15 cellular contexts compared by ENCODE assay signal in the genomic region with DNA sequence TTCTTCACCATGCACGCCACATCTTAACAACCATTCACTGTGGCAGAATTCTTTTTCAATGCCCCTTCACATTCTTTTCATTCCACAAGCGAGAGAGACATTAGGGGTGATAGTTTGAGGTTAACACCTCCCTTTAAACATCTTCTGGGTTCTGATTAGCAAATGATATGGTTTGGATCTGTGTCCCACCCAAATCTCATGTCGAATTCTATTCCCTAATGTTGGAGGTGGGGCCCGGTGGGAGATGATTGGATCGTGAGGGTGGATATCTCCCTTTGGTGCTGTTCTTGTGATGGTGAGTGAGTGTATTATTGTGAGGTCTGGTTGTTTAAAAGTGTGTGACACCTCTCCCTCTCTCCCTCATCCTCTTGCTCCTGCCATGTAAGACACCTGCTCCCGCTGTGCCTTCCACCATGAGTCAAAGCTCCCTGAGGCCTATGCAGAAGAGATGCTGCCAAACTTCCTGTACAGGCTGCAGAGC. TPM values are rescaled to one million over a fixed set of nuclear protein-coding genes. Genes with fewer than 3 reads are reported as not detected.
DNase-seq lines count a peak whose midpoint lies in the region; TF ChIP-seq lines count a peak whose summit lies in the region.
"Had no signal": no experiment of that assay in that cellular context is flagged by ENCODE, and none has a peak within 500 bp of the region (broad histone marks: within the 10 kb centered on the region; RNA-seq: fewer than 3 reads in every experiment).

No MANE protein-coding gene starts in this region.

- H3K9me3 Mint-ChIP-seq in chondrocyte (ENCODE audit: low read depth): no peaks in the 10 kb centered on the region
- H3K9me3 Mint-ChIP-seq in nephron: no peaks in the 10 kb centered on the region
- H3K9me3 Mint-ChIP-seq: activated CD8-positive, alpha-beta T cell treated with anti-CD3 and anti-CD28 coated beads for 36 hours had no signal

- H3K4me1 Mint-ChIP-seq in chondrocyte (ENCODE audit: low read depth) (peaks cover 40% of the 10 kb centered on the region), nephron (peaks cover 31% of the 10 kb centered on the region)

- POLR2A ChIA-PET in AG04450 (lab: Yijun Ruan, JAX): interaction anchor here (2.3 kb wide), 1 partner anchor 46 kb away, joined by 9 read pairs; a partner anchor contains a TSS

- no peak for DNase-seq in AG04450 (ENCODE audit: low read depth, low spot score)
- DNase-seq in NCI-H226: peak; percentile 65
- DNase-seq in chondrocyte (ENCODE audit: low spot score): no peak
- no peak for DNase-seq in mesenteric fat pad (ENCODE audit: low spot score)
- DNase-seq in NCI-H2171 treated with DMSO at 0.1 percent for 48 hours (lab: John Stamatoyannopoulos, UW): no peak
- no peak for DNase-seq in activated CD8-positive, alpha-beta memory T cell treated with anti-CD3 and anti-CD28 coated beads, Interleukin-2, amount 50 U/mL, for 4 hours
- DNase-seq in cortex of kidney (lab: John Stamatoyannopoulos, UW): no peak
- DNase-seq: activated CD8-positive, alpha-beta T cell treated with anti-CD3 and anti-CD28 coated beads for 36 hours; activated naive CD4-positive, alpha-beta T cell treated with Interleukin-2 at 50 U/mL for 16 hours; AML-193; DMS79 treated with DMSO at 0.1 percent for 48 hours; gastrocnemius medialis; islet precursor cell had no signal

- H3K27me3 Mint-ChIP-seq in chondrocyte (ENCODE audit: low read depth): no peaks in the 10 kb centered on the region
- peaks cover 3% of the 10 kb centered on the region for H3K27me3 Mint-ChIP-seq in nephron (ENCODE audit: low read depth)

- H3K27me3 ChIP-seq in AG04450 (ENCODE audit: control insufficient read depth, insufficient read depth, low read length): no peaks in the 10 kb centered on the region
- H3K27me3 ChIP-seq: gastrocnemius medialis had no signal

- no peaks in the 10 kb centered on the region for H3K9me3 ChIP-seq in AG04450 (ENCODE audit: control insufficient read depth, insufficient read depth, low read length)
- H3K9me3 ChIP-seq: gastrocnemius medialis had no signal

- no peak overlapping the region for H3K4me3 Mint-ChIP-seq in chondrocyte (ENCODE audit: unreplicated experiment)
- H3K4me3 Mint-ChIP-seq in nephron: no peak overlapping the region
- H3K4me3 Mint-ChIP-seq: activated CD8-positive, alpha-beta T cell treated with anti-CD3 and anti-CD28 coated beads for 36 hours had no signal

- H3K4me3 ChIP-seq in AG04450 (ENCODE audit: low read depth, low read length): no peak overlapping the region
- H3K4me3 ChIP-seq: dorsolateral prefrontal cortex, gastrocnemius medialis had no signal

- CTCF ChIA-PET in AG04450 (lab: Charles Lee): interaction anchor here (1.0 to 1.7 kb wide), 3 partner anchors 72 to 124 kb away, joined by 3 to 6 read pairs (median 4); no protein-coding TSS in a partner anchor

- TF ChIP-seq CTCF in AG04450 (IDR thresholded peaks at IDR 0.05; ENCODE audit: low read depth, low read length) (no peak), chondrocyte (IDR thresholded peaks at IDR 0.05) (no peak), nephron (IDR thresholded peaks at IDR 0.05; ENCODE audit: unreplicated experiment in 3 of 3) (no peak)

- H3K27ac ChIP-seq in AG04450 (ENCODE audit: low read depth, low read length): peak overlapping the region; percentile 90
- H3K27ac ChIP-seq: dorsolateral prefrontal cortex, gastrocnemius medialis had no signal

- H3K36me3 Mint-ChIP-seq in chondrocyte (ENCODE audit: low read depth) (no peaks in the 10 kb centered on the region), nephron (ENCODE audit: low read depth) (no peaks in the 10 kb centered on the region)

- H3K27ac Mint-ChIP-seq in chondrocyte (ENCODE audit: unreplicated experiment): peak overlapping the region; percentile 97
- H3K27ac Mint-ChIP-seq in nephron: peak overlapping the region; percentile 53 to 64 (median 62)
- H3K27ac Mint-ChIP-seq: activated CD8-positive, alpha-beta T cell treated with anti-CD3 and anti-CD28 coated beads for 36 hours had no signal

RNA-seq across cellular contexts. Expression of a gene that starts 46.1 kb away (rescaled TPM):
- polyA plus RNA-seq in AG04450 (2011; rRNA removed): 162 and 211 TPM in 2 replicates
- polyA minus RNA-seq in AG04450 (2011; rRNA and poly(A)+ RNA removed): 438 and 587 TPM in 2 replicates
- total RNA-seq in chondrocyte (177 to 287 TPM (median 260 TPM) in 3 replicates), mesenteric fat pad (33.7 TPM)
